ENCODE assay signal across 8 cellular contexts in the genomic region with DNA sequence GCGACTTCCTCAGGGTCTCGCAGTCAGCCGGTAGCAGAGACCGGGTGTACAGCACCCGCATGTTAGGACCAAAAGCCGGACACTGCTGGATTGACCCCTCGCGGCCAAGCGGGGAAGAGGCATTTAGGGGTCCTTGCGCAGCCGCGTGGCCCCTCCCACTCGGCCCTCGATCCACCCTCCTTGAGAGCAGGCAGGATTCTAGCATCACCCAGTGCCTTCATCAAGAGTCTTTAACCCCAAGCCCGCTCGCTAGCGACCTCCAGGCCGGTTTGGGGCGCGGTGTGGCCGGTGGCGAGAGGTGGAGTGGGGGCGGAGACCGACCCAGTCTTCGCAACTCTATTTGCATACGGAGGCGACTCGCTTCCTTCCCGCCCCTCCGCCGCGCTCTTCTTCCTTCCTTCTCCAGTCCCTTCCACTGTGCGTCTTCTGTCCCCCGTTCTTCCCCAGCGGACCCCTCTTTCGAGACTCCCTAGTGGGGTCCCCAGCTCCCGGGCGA. TPM values are rescaled to one million over a fixed set of nuclear protein-coding genes. Genes with fewer than 3 reads are reported as not detected.
A peak's percentile ranks its signal among the peaks of the same experiment; 100 is the strongest.
DNase-seq lines count a peak whose midpoint lies in the region; ATAC-seq and TF ChIP-seq lines count a peak whose summit lies in the region.

Gene ST6GAL1 (plus strand): TSS at position 384 of the 496 bp plus-strand sequence. CDS start 112,178 bp downstream, outside the sequence.

- POLR2A ChIA-PET in HCT116 (lab: Charles Lee) = no interaction called here

- H3K27ac Mint-ChIP-seq in activated CD4-positive, alpha-beta T cell treated with anti-CD3 and anti-CD28 coated beads, Interleukin-2, amount 10 ng/mL, durations not matched to agents 24 days and 14 days = peak within 1 kb of the TSS; percentile 98

- DNase-seq in GM10266 (ENCODE audit: extremely low spot score) (peak; percentile 87), HCT116 (ENCODE audit: low read depth, low spot score) (peak; percentile 29), NCI-H2029 treated with DMSO at 0.1 percent for 48 hours (lab: John Stamatoyannopoulos, UW) (peak; percentile 42), dermis blood vessel endothelial cell (peak; percentile 92), left lung (peak; percentile 85 to 95), NCI-H146 (lab: John Stamatoyannopoulos, UW) (no peak)
- peak; percentile 93 for DNase-seq in activated CD4-positive, alpha-beta T cell treated with anti-CD3 and anti-CD28 coated beads, Interleukin-2, amount 10 ng/mL, durations not matched to agents 24 days and 14 days
- peak; percentile 70 for DNase-seq in stimulated activated CD4-positive, alpha-beta T cell treated with anti-CD3 and anti-CD28 coated beads, Interleukin-4, amount 100 ng/mL, for 24 hours

- peak within 1 kb of the TSS; percentile 73 for H3K9ac ChIP-seq in HCT116 (ENCODE audit: low read length)

- no TSS peak for BruUV-seq in HCT116 (replicated peaks; lab: Mats Ljungman, UMichigan)

- intact Hi-C loops in HCT116 (cut with micrococcal nuclease) (loop anchor here (5.0 kb wide), 1 partner anchor 83 kb away; no protein-coding TSS in a partner anchor), left lung (cut with DNase I) (no loop called here)
- intact Hi-C loops in activated CD4-positive, alpha-beta T cell treated with anti-CD3 and anti-CD28 coated beads, Interleukin-2, amount 10 ng/mL, durations not matched to agents 24 days and 14 days (cut with micrococcal nuclease) = loop anchor here (1.0 to 10.0 kb wide), 8 partner anchors 48 to 363 kb away; partner anchors contain the start of genes EIF4A2, RPL39L and TBCCD1

- TF ChIP-seq RAD21 in HCT116 (IDR thresholded peaks at IDR 0.05; ENCODE audit: low read depth) = no peak

- no peaks in the 10 kb centered on the region for H3K27me3 Mint-ChIP-seq in activated CD4-positive, alpha-beta T cell treated with anti-CD3 and anti-CD28 coated beads, Interleukin-2, amount 10 ng/mL, durations not matched to agents 24 days and 14 days

- H3K4me1 Mint-ChIP-seq in activated CD4-positive, alpha-beta T cell treated with anti-CD3 and anti-CD28 coated beads, Interleukin-2, amount 10 ng/mL, durations not matched to agents 24 days and 14 days = peaks cover 37% of the 10 kb centered on the region

- CTCF ChIA-PET in HCT116 (lab: Charles Lee) = no interaction called here

- peak within 1 kb of the TSS; percentile 97 for H3K4me2 ChIP-seq in HCT116 (ENCODE audit: low read length)

- peak; percentile 77 for ATAC-seq in HCT116
- ATAC-seq in left lung = peak; percentile 76

- no peaks in the 10 kb centered on the region for H4K20me1 ChIP-seq in HCT116 (ENCODE audit: insufficient read depth)

- peak within 1 kb of the TSS; percentile 61 for H3K27ac ChIP-seq in HCT116 (ENCODE audit: low read depth, low read length)
- H3K27ac ChIP-seq in left lung = peak within 1 kb of the TSS; percentile 76 to 84

- TF ChIP-seq CTCF in GM10266 (IDR thresholded peaks at IDR 0.05; ENCODE audit: control insufficient read depth, insufficient read depth, low read depth, missing control alignments) (peak; percentile 50), HCT116 (IDR thresholded peaks at IDR 0.05 in 2 of 3, conservative IDR thresholded peaks at IDR 0.05 in 1 of 3; ENCODE audit: borderline replicate concordance in 1 of 3, insufficient read depth in 1 of 3, low read depth in 2 of 3, low read length in 2 of 3) (peak in 1 of 3 experiments; percentile 19; a peak in 1 of 6 replicates), left lung (IDR thresholded peaks at IDR 0.05) (peak in 1 of 2 donors; percentile 55)

- H3K4me3 ChIP-seq in HCT116 (replicated peaks in 1 of 2; ENCODE audit: low read depth in 1 of 2, low read length in 2 of 2) (peak within 1 kb of the TSS; percentile 77 to 94), left lung (peak within 1 kb of the TSS; percentile 88 to 96)

- no peaks in the 10 kb centered on the region for H3K36me3 ChIP-seq in HCT116 (ENCODE audit: control insufficient read depth in 1 of 2, insufficient read depth in 2 of 2, low read length in 2 of 2)
- peaks cover 0 to 4% of the 10 kb centered on the region in 2 donors for H3K36me3 ChIP-seq in left lung

- peak within 1 kb of the TSS; percentile 82 for H2AFZ ChIP-seq in HCT116 (ENCODE audit: low read depth, low read length, poor library complexity, severe bottlenecking)

- peak within 1 kb of the TSS; percentile 99 for H3K4me3 Mint-ChIP-seq in activated CD4-positive, alpha-beta T cell treated with anti-CD3 and anti-CD28 coated beads, Interleukin-2, amount 10 ng/mL, durations not matched to agents 24 days and 14 days

- H3K27me3 ChIP-seq in HCT116 (ENCODE audit: insufficient read depth, low read length) (no peaks in the 10 kb centered on the region), left lung (no peaks in the 10 kb centered on the region)

- H3K36me3 Mint-ChIP-seq in activated CD4-positive, alpha-beta T cell treated with anti-CD3 and anti-CD28 coated beads, Interleukin-2, amount 10 ng/mL, durations not matched to agents 24 days and 14 days (ENCODE audit: low read depth) = peaks cover 26% of the 10 kb centered on the region

- no peaks in the 10 kb centered on the region for H3K9me3 Mint-ChIP-seq in activated CD4-positive, alpha-beta T cell treated with anti-CD3 and anti-CD28 coated beads, Interleukin-2, amount 10 ng/mL, durations not matched to agents 24 days and 14 days

- RAD21 ChIA-PET in HCT116 (lab: Charles Lee; ENCODE audit: low non-redundant PET in 1 of 2, low total read pairs in 2 of 2, uncharacterized antibody in 2 of 2, unreplicated experiment in 2 of 2) = no interaction called here

- TF ChIP-seq POLR2A in HCT116 (IDR thresholded peaks at IDR 0.05; ENCODE audit: borderline replicate concordance, extremely low read depth, insufficient read depth, insufficient read length) = peak; percentile 49

- H3K9me3 ChIP-seq in HCT116 (ENCODE audit: control insufficient read depth in 1 of 2, insufficient read depth in 1 of 2, low read depth in 1 of 2, low read length in 2 of 2) (no peaks in the 10 kb centered on the region), left lung (no peaks in the 10 kb centered on the region)

- H3K4me1 ChIP-seq in HCT116 (ENCODE audit: control insufficient read depth in 1 of 2, insufficient read depth in 2 of 2, low read length in 2 of 2) (peaks cover 16 to 18% of the 10 kb centered on the region in 2 experiments), left lung (peaks cover 6 to 42% of the 10 kb centered on the region in 2 donors)

- no peaks in the 10 kb centered on the region for H3K9me2 ChIP-seq in HCT116 (ENCODE audit: insufficient read depth)

- no peaks in the 10 kb centered on the region for H3K79me2 ChIP-seq in HCT116 (ENCODE audit: insufficient read depth, low read length)

TF ChIP-seq in HCT116, 20 proteins besides CTCF, POLR2A, EP300 and RAD21:
- TF ChIP-seq EGR1 (IDR thresholded peaks at IDR 0.05; ENCODE audit: low read depth) = no peak
- peak; percentile 68 for TF ChIP-seq POLR2AphosphoS5 (IDR thresholded peaks at IDR 0.05; ENCODE audit: low read depth, low read length)
- TF ChIP-seq ZBTB33 (IDR thresholded peaks at IDR 0.05; ENCODE audit: extremely low read depth, insufficient replicate concordance, low read length) = peak; percentile 11

RNA-seq across cellular contexts. Expression of gene ST6GAL1, which starts in this region (rescaled TPM):
- total RNA-seq in HCT116 (2021; ENCODE audit: unreplicated experiment) = 15.6 TPM
- polyA plus RNA-seq in HCT116 (2012) = 6.9 and 7.1 TPM in 2 replicates
- total RNA-seq in activated CD4-positive, alpha-beta T cell treated with anti-CD3 and anti-CD28 coated beads, Interleukin-2, amount 10 ng/mL, durations not matched to agents 24 days and 14 days = 128 and 132 TPM in 2 replicates
- 104 and 126 TPM in 2 replicates for total RNA-seq in dermis blood vessel endothelial cell
- total RNA-seq in left lung = 100 to 1,000 TPM in 1 of 2 donors, 10 to 100 TPM in 1; 49.9 to 132 TPM

Comparison
In these comparisons a context has a peak if more than half of its experiments do, and no peak if none do; other contexts are left out.
1. intact Hi-C loops: an anchor here in HCT116 (5.0 kb wide) and activated CD4-positive, alpha-beta T cell treated with anti-CD3 and anti-CD28 coated beads, Interleukin-2, amount 10 ng/mL, durations not matched to agents 24 days and 14 days (1.0 to 10.0 kb wide); none called in left lung.